Comparison of ENCODE assay signal across 1 cellular context in the genomic region with DNA sequence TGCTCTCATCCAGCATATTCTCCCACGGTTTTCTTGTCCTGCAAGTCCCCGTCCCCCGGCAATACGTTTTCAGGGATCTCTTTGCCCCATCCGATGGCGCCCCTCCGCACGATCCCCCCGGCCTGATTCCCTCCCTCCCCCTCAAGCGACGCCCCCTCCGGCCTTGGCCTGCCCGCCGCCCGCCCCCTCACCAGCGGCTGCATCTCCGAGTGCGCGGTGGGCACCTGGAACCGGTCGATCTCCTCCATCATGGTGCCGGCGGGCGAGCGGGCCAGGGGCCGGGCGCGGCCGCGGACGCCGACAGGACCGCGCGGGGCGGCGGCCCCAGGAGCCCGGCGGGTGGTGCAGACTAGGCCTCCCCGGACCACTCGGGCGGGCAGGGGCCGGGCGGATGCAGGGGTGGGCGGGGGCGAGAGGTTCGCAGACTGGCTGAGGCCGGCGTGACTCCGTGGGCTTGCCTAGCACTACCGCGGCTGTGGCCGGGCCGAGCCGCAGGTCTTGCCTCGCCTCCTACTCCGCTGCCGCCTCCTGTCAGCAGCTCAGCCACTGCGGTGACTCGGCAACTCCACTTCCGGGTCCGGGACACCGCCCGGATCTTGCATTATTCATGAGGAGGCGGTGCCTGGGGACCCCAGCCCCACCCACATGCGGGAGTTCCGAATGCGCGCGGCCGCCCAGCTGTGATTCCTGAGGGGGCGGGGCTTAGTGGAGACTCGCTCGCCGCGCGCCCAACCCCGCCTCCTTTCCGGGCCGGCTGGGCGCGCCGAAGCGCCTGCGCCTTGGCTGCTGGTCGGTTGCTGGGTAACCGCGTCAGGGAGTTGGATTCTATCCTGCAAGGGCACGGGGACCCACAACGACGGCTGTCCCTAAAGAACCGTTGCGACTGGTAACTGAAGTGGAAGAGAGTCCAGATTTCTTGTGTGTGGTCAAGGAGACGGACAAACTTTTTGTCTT.
TF ChIP-seq lines count a peak whose summit lies in the region.

DNAI1 (plus strand) TSS at position 793 of the 954 bp plus-strand sequence. CDS start 201 bp downstream, outside the sequence.
FAM219A (minus strand) TSS at position 558 of the 954 bp plus-strand sequence; CDS start at position 251, 307 bp downstream.

TF ChIP-seq in GM12878, 131 proteins besides CTCF, POLR2A, EP300 and RAD21 (continued from another document):
- TF ChIP-seq NRF1 (conservative IDR thresholded peaks at IDR 0.05; ENCODE audit: low read depth, low read length): peak; percentile 33; the same call in 1 of the 2 replicates
- TF ChIP-seq POLR2AphosphoS5 (IDR thresholded peaks at IDR 0.05; ENCODE audit: low read length): peak; percentile 52; the same call in 1 of the 2 replicates
- peak; percentile 37; the same call in 1 of the 2 replicates for TF ChIP-seq BMI1 (IDR thresholded peaks at IDR 0.05; ENCODE audit: borderline replicate concordance)
- TF ChIP-seq SRF (IDR thresholded peaks at IDR 0.05; ENCODE audit: low read depth in 2 of 2, low read length in 2 of 2): 0 out of 4 replicates have a peak, but pooled peaks of 1 of the 2 experiments have one; percentile 3
- no peak for TF ChIP-seq ASH2L (IDR thresholded peaks at IDR 0.05; ENCODE audit: borderline replicate concordance, low read depth)
- no peak for TF ChIP-seq IRF4 (IDR thresholded peaks at IDR 0.05; ENCODE audit: low read depth, low read length)
- no peak for TF ChIP-seq RAD51 (IDR thresholded peaks at IDR 0.05)
- no peak for TF ChIP-seq SPI1 (IDR thresholded peaks at IDR 0.05; ENCODE audit: borderline replicate concordance, insufficient read depth, low read depth, low read length)
- TF ChIP-seq, protein P1, sequence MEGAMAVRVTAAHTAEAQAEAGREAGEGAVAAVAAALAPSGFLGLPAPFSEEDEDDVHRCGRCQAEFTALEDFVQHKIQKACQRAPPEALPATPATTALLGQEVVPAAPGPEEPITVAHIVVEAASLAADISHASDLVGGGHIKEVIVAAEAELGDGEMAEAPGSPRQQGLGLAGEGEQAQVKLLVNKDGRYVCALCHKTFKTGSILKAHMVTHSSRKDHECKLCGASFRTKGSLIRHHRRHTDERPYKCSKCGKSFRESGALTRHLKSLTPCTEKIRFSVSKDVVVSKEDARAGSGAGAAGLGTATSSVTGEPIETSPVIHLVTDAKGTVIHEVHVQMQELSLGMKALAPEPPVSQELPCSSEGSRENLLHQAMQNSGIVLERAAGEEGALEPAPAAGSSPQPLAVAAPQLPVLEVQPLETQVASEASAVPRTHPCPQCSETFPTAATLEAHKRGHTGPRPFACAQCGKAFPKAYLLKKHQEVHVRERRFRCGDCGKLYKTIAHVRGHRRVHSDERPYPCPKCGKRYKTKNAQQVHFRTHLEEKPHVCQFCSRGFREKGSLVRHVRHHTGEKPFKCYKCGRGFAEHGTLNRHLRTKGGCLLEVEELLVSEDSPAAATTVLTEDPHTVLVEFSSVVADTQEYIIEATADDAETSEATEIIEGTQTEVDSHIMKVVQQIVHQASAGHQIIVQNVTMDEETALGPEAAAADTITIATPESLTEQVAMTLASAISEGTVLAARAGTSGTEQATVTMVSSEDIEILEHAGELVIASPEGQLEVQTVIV (IDR thresholded peaks at IDR 0.05; ENCODE audit: borderline replicate concordance, partially characterized antibody): peak; percentile 75
- peak; percentile 63; the same call in 1 of the 2 replicates for TF ChIP-seq PKNOX1 (IDR thresholded peaks at IDR 0.05)
- TF ChIP-seq, protein P2, sequence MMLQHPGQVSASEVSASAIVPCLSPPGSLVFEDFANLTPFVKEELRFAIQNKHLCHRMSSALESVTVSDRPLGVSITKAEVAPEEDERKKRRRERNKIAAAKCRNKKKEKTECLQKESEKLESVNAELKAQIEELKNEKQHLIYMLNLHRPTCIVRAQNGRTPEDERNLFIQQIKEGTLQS (IDR thresholded peaks at IDR 0.05; ENCODE audit: borderline replicate concordance, extremely low read depth, low read depth, low read length): no peak
- TF ChIP-seq GATAD2B (conservative IDR thresholded peaks at IDR 0.05; ENCODE audit: low read depth): 0 out of 2 replicates have a peak, but pooled peaks have one; percentile 54
- TF ChIP-seq BHLHE40 (IDR thresholded peaks at IDR 0.05; ENCODE audit: borderline replicate concordance in 1 of 2, low read depth in 2 of 2, low read length in 1 of 2): peak in 1 of 2 experiments; percentile 39; a peak in 1 of 4 replicates
- no peak for TF ChIP-seq YBX1 (IDR thresholded peaks at IDR 0.05)
- TF ChIP-seq CREB1 (IDR thresholded peaks at IDR 0.05; ENCODE audit: low read depth): 0 out of 2 replicates have a peak, but pooled peaks have one; percentile 36
- TF ChIP-seq POU2F2 (IDR thresholded peaks at IDR 0.05; ENCODE audit: borderline replicate concordance, low read depth, low read length): peak; percentile 100
